Comparison of ENCODE assay signal across 17 cellular contexts in the genomic region with DNA sequence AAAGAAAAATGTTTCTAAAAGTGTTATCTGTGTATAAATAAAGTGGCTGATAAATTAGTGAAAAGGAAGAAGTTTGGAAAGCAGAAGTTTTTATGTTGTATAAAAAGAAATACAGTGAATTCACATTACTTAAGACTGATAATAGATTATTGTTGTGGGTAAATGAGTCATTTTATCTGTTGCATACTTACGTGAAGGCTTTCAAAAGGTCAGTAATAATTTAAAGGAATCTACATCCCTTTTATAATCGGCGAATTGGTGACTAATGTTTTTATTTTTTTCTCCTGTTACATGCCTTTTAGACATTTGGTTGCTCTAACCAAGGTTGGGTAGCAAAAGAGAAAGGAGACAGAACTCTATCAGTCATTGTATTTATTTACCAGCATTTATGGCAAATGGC.
"Had no signal": no experiment of that assay in that cellular context is flagged by ENCODE, and none has a peak within 500 bp of the region (broad histone marks: within the 10 kb centered on the region; RNA-seq: fewer than 3 reads in every experiment).

No MANE protein-coding gene starts in this region.

- H3K4me3 ChIP-seq: colonic mucosa, mucosa of descending colon, right atrium auricular region, skin epidermis, stomach, thoracic aorta had no signal

- H3K4me1 Mint-ChIP-seq: activated naive CD8-positive, alpha-beta T cell treated with anti-CD3 and anti-CD28 coated beads for 36 hours; immature natural killer cell; naive thymus-derived CD8-positive, alpha-beta T cell had no signal

- DNase-seq: activated effector memory CD4-positive, alpha-beta T cell treated with anti-CD3 and anti-CD28 coated beads, Interleukin-2, amount 50 U/mL, for 16 hours; activated naive CD8-positive, alpha-beta T cell treated with anti-CD3 and anti-CD28 coated beads for 36 hours; activated T-cell treated with anti-CD3 and anti-CD28 coated beads, Interleukin-2, amount 50 U/mL, for 1 hour; aorta; colonic mucosa; effector CD8-positive, alpha-beta T cell; glutamatergic neuron; immature natural killer cell; left colon; mucosa of descending colon; naive thymus-derived CD8-positive, alpha-beta T cell; posterior cingulate gyrus; stomach; T-helper 17 cell had no signal

- H3K27ac Mint-ChIP-seq: activated naive CD8-positive, alpha-beta T cell treated with anti-CD3 and anti-CD28 coated beads for 36 hours; immature natural killer cell; naive thymus-derived CD8-positive, alpha-beta T cell; T-helper 17 cell had no signal

- H3K9me3 Mint-ChIP-seq: immature natural killer cell; naive thymus-derived CD8-positive, alpha-beta T cell had no signal

- H3K4me3 Mint-ChIP-seq: activated naive CD8-positive, alpha-beta T cell treated with anti-CD3 and anti-CD28 coated beads for 36 hours; immature natural killer cell; naive thymus-derived CD8-positive, alpha-beta T cell; T-helper 17 cell had no signal

- H3K27me3 Mint-ChIP-seq: activated naive CD8-positive, alpha-beta T cell treated with anti-CD3 and anti-CD28 coated beads for 36 hours had no signal

- H3K36me3 Mint-ChIP-seq: activated naive CD8-positive, alpha-beta T cell treated with anti-CD3 and anti-CD28 coated beads for 36 hours; immature natural killer cell; naive thymus-derived CD8-positive, alpha-beta T cell had no signal
